In the genomic region with DNA sequence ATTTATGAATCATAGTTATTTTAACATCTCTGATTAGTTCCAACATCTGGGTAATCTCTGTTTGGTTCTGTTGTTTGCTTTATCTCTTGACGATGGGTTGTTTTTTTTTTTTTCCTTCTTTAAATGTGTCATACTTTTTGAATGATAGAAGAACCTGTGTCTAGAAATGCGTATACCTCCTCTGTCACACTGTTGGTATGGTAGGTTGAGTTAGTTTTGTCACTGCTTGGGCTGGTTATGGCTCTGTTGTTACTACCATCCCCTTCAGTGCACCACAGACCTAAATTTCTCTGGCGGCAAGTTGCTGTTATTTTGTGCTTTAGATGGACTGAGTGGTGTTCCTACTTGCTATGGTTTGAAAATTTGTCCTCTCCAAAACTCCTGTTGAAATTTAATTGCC, we compare ENCODE assay signal across 26 cellular contexts. TPM values are rescaled to one million over a fixed set of nuclear protein-coding genes. Genes with fewer than 3 reads are reported as not detected.
DNase-seq lines count a peak whose midpoint lies in the region; ATAC-seq lines count a peak whose summit lies in the region.
"Had no signal": no experiment of that assay in that cellular context is flagged by ENCODE, and none has a peak within 500 bp of the region (broad histone marks: within the 10 kb centered on the region; RNA-seq: fewer than 3 reads in every experiment).

No MANE protein-coding gene starts in this region.

- peaks cover 83% of the 10 kb centered on the region for H3K4me1 Mint-ChIP-seq in activated T-cell treated with anti-CD3 and anti-CD28 coated beads, Interleukin-2, amount 50 U/mL, for 4 hours (ENCODE audit: low read depth)
- peaks cover 54% of the 10 kb centered on the region for H3K4me1 Mint-ChIP-seq in T-helper 17 cell
- peaks cover 68% of the 10 kb centered on the region for H3K4me1 Mint-ChIP-seq in central memory CD8-positive, alpha-beta T cell
- peaks cover 77% of the 10 kb centered on the region for H3K4me1 Mint-ChIP-seq in stimulated activated effector memory CD8-positive, alpha-beta T cell treated with anti-CD3 and anti-CD28 coated beads, Interleukin-12 subunit alpha, Interleukin-12 subunit beta, amount 100 ng/mL, for 72 hours
- H3K4me1 Mint-ChIP-seq: nephron had no signal

- H3K9me3 ChIP-seq in T-helper 17 cell (ENCODE audit: control insufficient read depth, low read length, poor library complexity, severe bottlenecking), result no peaks in the 10 kb centered on the region
- no peaks in the 10 kb centered on the region for H3K9me3 ChIP-seq in HAP-1
- H3K9me3 ChIP-seq: ascending aorta, heart right ventricle, ovary, right atrium auricular region had no signal

- in situ Hi-C loops in HAP-1 (cut with MboI; ENCODE audit: low sequenced_read_pairs), result no loop called here

- peaks cover 10% of the 10 kb centered on the region for H3K36me3 Mint-ChIP-seq in activated T-cell treated with anti-CD3 and anti-CD28 coated beads, Interleukin-2, amount 50 U/mL, for 4 hours (ENCODE audit: insufficient read depth)
- H3K36me3 Mint-ChIP-seq in T-helper 17 cell (ENCODE audit: low read depth), result no peaks in the 10 kb centered on the region
- peaks cover 24% of the 10 kb centered on the region for H3K36me3 Mint-ChIP-seq in central memory CD8-positive, alpha-beta T cell (ENCODE audit: insufficient read depth)
- peaks cover 32% of the 10 kb centered on the region for H3K36me3 Mint-ChIP-seq in stimulated activated effector memory CD8-positive, alpha-beta T cell treated with anti-CD3 and anti-CD28 coated beads, Interleukin-12 subunit alpha, Interleukin-12 subunit beta, amount 100 ng/mL, for 72 hours

- H3K4me3 Mint-ChIP-seq in activated T-cell treated with anti-CD3 and anti-CD28 coated beads, Interleukin-2, amount 50 U/mL, for 4 hours, result peak overlapping the region; percentile 26
- peak overlapping the region; percentile 51 for H3K4me3 Mint-ChIP-seq in T-helper 17 cell
- H3K4me3 Mint-ChIP-seq in central memory CD8-positive, alpha-beta T cell, result peak overlapping the region; percentile 61
- H3K4me3 Mint-ChIP-seq in stimulated activated effector memory CD8-positive, alpha-beta T cell treated with anti-CD3 and anti-CD28 coated beads, Interleukin-12 subunit alpha, Interleukin-12 subunit beta, amount 100 ng/mL, for 72 hours, result peak overlapping the region; percentile 55
- H3K4me3 Mint-ChIP-seq: nephron had no signal

- no peak overlapping the region for H3K4me3 ChIP-seq in HAP-1
- H3K4me3 ChIP-seq: ascending aorta, dorsolateral prefrontal cortex, heart right ventricle, ovary, right atrium auricular region had no signal

- no peaks in the 10 kb centered on the region for H3K36me3 ChIP-seq in HAP-1 (replicated peaks)
- H3K36me3 ChIP-seq: ascending aorta, heart right ventricle, ovary, right atrium auricular region had no signal

- peaks cover 2% of the 10 kb centered on the region; the same call in 1 of the 2 replicates for H3K27me3 ChIP-seq in HAP-1 (ENCODE audit: low read depth)
- H3K27me3 ChIP-seq: ascending aorta, dorsolateral prefrontal cortex, heart right ventricle, ovary, right atrium auricular region had no signal

- H3K27me3 Mint-ChIP-seq in activated T-cell treated with anti-CD3 and anti-CD28 coated beads, Interleukin-2, amount 50 U/mL, for 4 hours (ENCODE audit: low read depth), result no peaks in the 10 kb centered on the region
- H3K27me3 Mint-ChIP-seq in T-helper 17 cell, result no peaks in the 10 kb centered on the region
- H3K27me3 Mint-ChIP-seq in central memory CD8-positive, alpha-beta T cell, result no peaks in the 10 kb centered on the region

- no peak for ATAC-seq in activated T-cell treated with anti-CD3 and anti-CD28 coated beads, Interleukin-2, amount 50 U/mL, for 4 hours
- no peak for ATAC-seq in T-helper 17 cell
- ATAC-seq in central memory CD8-positive, alpha-beta T cell (replicated peaks; ENCODE audit: extremely low read depth, poor library complexity, severe bottlenecking), result no peak
- ATAC-seq in stimulated activated effector memory CD8-positive, alpha-beta T cell treated with anti-CD3 and anti-CD28 coated beads, Interleukin-12 subunit alpha, Interleukin-12 subunit beta, amount 100 ng/mL, for 72 hours, result peak; percentile 66
- ATAC-seq: heart right ventricle had no signal

- DNase-seq in activated T-cell treated with anti-CD3 and anti-CD28 coated beads, Interleukin-2, amount 50 U/mL, for 4 hours, result no peak
- DNase-seq in activated T-cell treated with anti-CD3 and anti-CD28 coated beads, Interleukin-2, amount 50 U/mL, for 1 hour, result no peak
- no peak for DNase-seq in T-helper 17 cell
- no peak for DNase-seq in central memory CD8-positive, alpha-beta T cell (ENCODE audit: low spot score in 2 of 2)
- DNase-seq in stimulated activated effector memory CD8-positive, alpha-beta T cell treated with anti-CD3 and anti-CD28 coated beads, Interleukin-12 subunit alpha, Interleukin-12 subunit beta, amount 100 ng/mL, for 72 hours (ENCODE audit: low spot score in 2 of 2), result no peak
- DNase-seq in HAP-1 (ENCODE audit: low spot score in 2 of 2), result no peak
- DNase-seq in substantia nigra (lab: John Stamatoyannopoulos, UW), result no peak
- DNase-seq in NCI-H345 treated with DMSO at 0.1 percent for 48 hours (lab: John Stamatoyannopoulos, UW; ENCODE audit: unreplicated experiment), result no peak
- DNase-seq: central memory CD4-positive, alpha-beta T cell; DMS153; dorsolateral prefrontal cortex; foreskin fibroblast; GDM1; heart right ventricle; MM.1S; NCI-H1436; NCI-H510A treated with DMSO at 0.1 percent for 48 hours; NK-92 treated with Interleukin-12 subunit alpha and Interleukin-12 subunit beta, amount 100 ng/mL, for 24 hours; ovary; SIG-M5; stimulated activated CD4-positive, alpha-beta T cell treated with anti-CD3 and anti-CD28 coated beads, Interleukin-12 subunit alpha, Interleukin-12 subunit beta, amount 100 ng/mL, for 4 hours; stimulated activated CD4-positive, alpha-beta T cell treated with anti-CD3 and anti-CD28 coated beads, Interleukin-4, amount 100 ng/mL, for 4 hours had no signal

- no peak overlapping the region for H3K27ac ChIP-seq in substantia nigra (ENCODE audit: low read depth, low read length, poor library complexity, severe bottlenecking)
- H3K27ac ChIP-seq: ascending aorta, C4-2B, dorsolateral prefrontal cortex, ovary, right atrium auricular region had no signal

- peak overlapping the region; percentile 92 for H3K27ac Mint-ChIP-seq in T-helper 17 cell
- H3K27ac Mint-ChIP-seq in central memory CD8-positive, alpha-beta T cell (ENCODE audit: low read depth), result peak overlapping the region; percentile 89
- H3K27ac Mint-ChIP-seq in stimulated activated effector memory CD8-positive, alpha-beta T cell treated with anti-CD3 and anti-CD28 coated beads, Interleukin-12 subunit alpha, Interleukin-12 subunit beta, amount 100 ng/mL, for 72 hours, result peak overlapping the region; percentile 95
- H3K27ac Mint-ChIP-seq: nephron had no signal

- peaks cover 7% of the 10 kb centered on the region for H3K4me1 ChIP-seq in HAP-1
- H3K4me1 ChIP-seq: ascending aorta had no signal

- peaks cover 17% of the 10 kb centered on the region for H3K9me3 Mint-ChIP-seq in activated T-cell treated with anti-CD3 and anti-CD28 coated beads, Interleukin-2, amount 50 U/mL, for 4 hours
- no peaks in the 10 kb centered on the region for H3K9me3 Mint-ChIP-seq in central memory CD8-positive, alpha-beta T cell
- peaks cover 4% of the 10 kb centered on the region for H3K9me3 Mint-ChIP-seq in stimulated activated effector memory CD8-positive, alpha-beta T cell treated with anti-CD3 and anti-CD28 coated beads, Interleukin-12 subunit alpha, Interleukin-12 subunit beta, amount 100 ng/mL, for 72 hours

RNA-seq across cellular contexts. Expression of gene STIM2, which starts 16.8 kb away (rescaled TPM):
- total RNA-seq in activated T-cell treated with anti-CD3 and anti-CD28 coated beads, Interleukin-2, amount 50 U/mL, for 4 hours, result 10 to 100 TPM; 26.9 to 30.7 (median 29.8) TPM
- 10 to 100 TPM; 70.1 to 73.4 TPM for total RNA-seq in T-helper 17 cell
